ENCODE assay signal across 1 cellular context in genomic region chr13:28532226-28533048, GRCh38.
TF ChIP-seq lines count a peak whose summit lies in the region.

No MANE protein-coding gene starts in this region.

TF ChIP-seq in K562, 482 proteins besides CTCF, POLR2A, EP300 and RAD21 (continued from another document and continues in another):
- TF ChIP-seq E2F3 (CRISPR knock-in tag; IDR thresholded peaks at IDR 0.05) (no peak), KLF16 (IDR thresholded peaks at IDR 0.05) (peak; percentile 54; the same call in 1 of the 2 replicates), RCOR1 (IDR thresholded peaks at IDR 0.05; ENCODE audit: borderline replicate concordance in 1 of 2, low read depth in 2 of 2, low read length in 2 of 2) (no peak), RUNX1 (IDR thresholded peaks at IDR 0.05; ENCODE audit: low read depth) (no peak), ZFP36 (IDR thresholded peaks at IDR 0.05; ENCODE audit: low read depth, low read length, partially characterized antibody) (no peak), RFX1 (IDR thresholded peaks at IDR 0.05) (no peak), CBX8 (IDR thresholded peaks at IDR 0.05; ENCODE audit: borderline replicate concordance, extremely low read depth, low read depth, low read length, poor library complexity, severe bottlenecking) (no peak), MCM7 (IDR thresholded peaks at IDR 0.05) (no peak), NCOA6 (IDR thresholded peaks at IDR 0.05) (peak; percentile 50; the same call in 1 of the 2 replicates), BRD9 (IDR thresholded peaks at IDR 0.05; ENCODE audit: low read depth, partially characterized antibody) (no peak), POLR2H (tag; IDR thresholded peaks at IDR 0.05; ENCODE audit: low read depth) (no peak), HEY1 (CRISPR knock-in tag; IDR thresholded peaks at IDR 0.05; ENCODE audit: borderline replicate concordance) (no peak), MAFK (IDR thresholded peaks at IDR 0.05; ENCODE audit: low read length) (no peak), KLF10 (CRISPR knock-in tag; IDR thresholded peaks at IDR 0.05) (no peak), SNRNP70 (optimal IDR thresholded peaks at IDR 0.05; ENCODE audit: low read depth, low read length) (no peak), ZNF766 (CRISPR knock-in tag; conservative IDR thresholded peaks at IDR 0.05) (no peak), PKNOX1 (IDR thresholded peaks at IDR 0.05) (peak; percentile 64; the same call in 1 of the 2 replicates), ZKSCAN1 (IDR thresholded peaks at IDR 0.05; ENCODE audit: low read depth, low read length) (no peak), SAFB (IDR thresholded peaks at IDR 0.05; ENCODE audit: borderline replicate concordance, low read depth, low read length) (no peak), ZNF184 (CRISPR knock-in tag; IDR thresholded peaks at IDR 0.05) (no peak), BACH1 (tag; IDR thresholded peaks at IDR 0.05) (no peak), GATAD2B (IDR thresholded peaks at IDR 0.05; ENCODE audit: borderline replicate concordance) (0 out of 2 replicates have a peak, but pooled peaks have one; percentile 50), CSDE1 (IDR thresholded peaks at IDR 0.05) (no peak), ARID2 (IDR thresholded peaks at IDR 0.05) (no peak), GMEB1 (CRISPR knock-in tag; IDR thresholded peaks at IDR 0.05) (peak; percentile 70), CHD4 (IDR thresholded peaks at IDR 0.05; ENCODE audit: insufficient read depth, insufficient replicate concordance, low read depth, low read length, poor library complexity, severe bottlenecking) (no peak), ELF4 (CRISPR knock-in tag; IDR thresholded peaks at IDR 0.05) (no peak), SP1 (CRISPR knock-in tag; IDR thresholded peaks at IDR 0.05) (no peak), HIVEP1 (CRISPR knock-in tag; IDR thresholded peaks at IDR 0.05) (no peak), TFE3 (CRISPR knock-in tag; IDR thresholded peaks at IDR 0.05) (no peak), MAFG (tag; conservative IDR thresholded peaks at IDR 0.05) (no peak), ATF3 (IDR thresholded peaks at IDR 0.05) (no peak), ATF3 (CRISPR knock-in tag; conservative IDR thresholded peaks at IDR 0.05) (no peak), ZNF445 (CRISPR knock-in tag; IDR thresholded peaks at IDR 0.05; ENCODE audit: low read depth) (no peak), RBM22 (IDR thresholded peaks at IDR 0.05; ENCODE audit: low read depth, low read length, poor library complexity, severe bottlenecking) (no peak), ZNF77 (CRISPR knock-in tag; IDR thresholded peaks at IDR 0.05) (no peak), MEF2A (IDR thresholded peaks at IDR 0.05; ENCODE audit: control insufficient read depth, low read depth, low read length) (no peak), SFPQ (IDR thresholded peaks at IDR 0.05; ENCODE audit: low read depth, low read length) (no peak), TSHZ1 (CRISPR knock-in tag; IDR thresholded peaks at IDR 0.05) (no peak), MCM5 (IDR thresholded peaks at IDR 0.05; ENCODE audit: low read depth) (no peak), ZNF583 (CRISPR knock-in tag; IDR thresholded peaks at IDR 0.05) (no peak)
- TF ChIP-seq, protein P1, sequence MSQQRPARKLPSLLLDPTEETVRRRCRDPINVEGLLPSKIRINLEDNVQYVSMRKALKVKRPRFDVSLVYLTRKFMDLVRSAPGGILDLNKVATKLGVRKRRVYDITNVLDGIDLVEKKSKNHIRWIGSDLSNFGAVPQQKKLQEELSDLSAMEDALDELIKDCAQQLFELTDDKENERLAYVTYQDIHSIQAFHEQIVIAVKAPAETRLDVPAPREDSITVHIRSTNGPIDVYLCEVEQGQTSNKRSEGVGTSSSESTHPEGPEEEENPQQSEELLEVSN (IDR thresholded peaks at IDR 0.05; ENCODE audit: borderline replicate concordance in 1 of 2, extremely low read depth in 1 of 2, insufficient read depth in 1 of 2, insufficient read length in 1 of 2, low read depth in 1 of 2, low read length in 1 of 2, poor library complexity in 1 of 2, severe bottlenecking in 1 of 2) = peak; percentile 29 to 64
- TF ChIP-seq, protein P2, sequence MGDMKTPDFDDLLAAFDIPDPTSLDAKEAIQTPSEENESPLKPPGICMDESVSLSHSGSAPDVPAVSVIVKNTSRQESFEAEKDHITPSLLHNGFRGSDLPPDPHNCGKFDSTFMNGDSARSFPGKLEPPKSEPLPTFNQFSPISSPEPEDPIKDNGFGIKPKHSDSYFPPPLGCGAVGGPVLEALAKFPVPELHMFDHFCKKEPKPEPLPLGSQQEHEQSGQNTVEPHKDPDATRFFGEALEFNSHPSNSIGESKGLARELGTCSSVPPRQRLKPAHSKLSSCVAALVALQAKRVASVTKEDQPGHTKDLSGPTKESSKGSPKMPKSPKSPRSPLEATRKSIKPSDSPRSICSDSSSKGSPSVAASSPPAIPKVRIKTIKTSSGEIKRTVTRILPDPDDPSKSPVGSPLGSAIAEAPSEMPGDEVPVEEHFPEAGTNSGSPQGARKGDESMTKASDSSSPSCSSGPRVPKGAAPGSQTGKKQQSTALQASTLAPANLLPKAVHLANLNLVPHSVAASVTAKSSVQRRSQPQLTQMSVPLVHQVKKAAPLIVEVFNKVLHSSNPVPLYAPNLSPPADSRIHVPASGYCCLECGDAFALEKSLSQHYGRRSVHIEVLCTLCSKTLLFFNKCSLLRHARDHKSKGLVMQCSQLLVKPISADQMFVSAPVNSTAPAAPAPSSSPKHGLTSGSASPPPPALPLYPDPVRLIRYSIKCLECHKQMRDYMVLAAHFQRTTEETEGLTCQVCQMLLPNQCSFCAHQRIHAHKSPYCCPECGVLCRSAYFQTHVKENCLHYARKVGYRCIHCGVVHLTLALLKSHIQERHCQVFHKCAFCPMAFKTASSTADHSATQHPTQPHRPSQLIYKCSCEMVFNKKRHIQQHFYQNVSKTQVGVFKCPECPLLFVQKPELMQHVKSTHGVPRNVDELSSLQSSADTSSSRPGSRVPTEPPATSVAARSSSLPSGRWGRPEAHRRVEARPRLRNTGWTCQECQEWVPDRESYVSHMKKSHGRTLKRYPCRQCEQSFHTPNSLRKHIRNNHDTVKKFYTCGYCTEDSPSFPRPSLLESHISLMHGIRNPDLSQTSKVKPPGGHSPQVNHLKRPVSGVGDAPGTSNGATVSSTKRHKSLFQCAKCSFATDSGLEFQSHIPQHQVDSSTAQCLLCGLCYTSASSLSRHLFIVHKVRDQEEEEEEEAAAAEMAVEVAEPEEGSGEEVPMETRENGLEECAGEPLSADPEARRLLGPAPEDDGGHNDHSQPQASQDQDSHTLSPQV (IDR thresholded peaks at IDR 0.05) = peak; percentile 49; the same call in 1 of the 2 replicates
- TF ChIP-seq, protein P3, sequence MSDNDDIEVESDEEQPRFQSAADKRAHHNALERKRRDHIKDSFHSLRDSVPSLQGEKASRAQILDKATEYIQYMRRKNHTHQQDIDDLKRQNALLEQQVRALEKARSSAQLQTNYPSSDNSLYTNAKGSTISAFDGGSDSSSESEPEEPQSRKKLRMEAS (CRISPR knock-in tag; IDR thresholded peaks at IDR 0.05) = peak; percentile 37; the same call in 1 of the 2 replicates
- TF ChIP-seq, protein P4, sequence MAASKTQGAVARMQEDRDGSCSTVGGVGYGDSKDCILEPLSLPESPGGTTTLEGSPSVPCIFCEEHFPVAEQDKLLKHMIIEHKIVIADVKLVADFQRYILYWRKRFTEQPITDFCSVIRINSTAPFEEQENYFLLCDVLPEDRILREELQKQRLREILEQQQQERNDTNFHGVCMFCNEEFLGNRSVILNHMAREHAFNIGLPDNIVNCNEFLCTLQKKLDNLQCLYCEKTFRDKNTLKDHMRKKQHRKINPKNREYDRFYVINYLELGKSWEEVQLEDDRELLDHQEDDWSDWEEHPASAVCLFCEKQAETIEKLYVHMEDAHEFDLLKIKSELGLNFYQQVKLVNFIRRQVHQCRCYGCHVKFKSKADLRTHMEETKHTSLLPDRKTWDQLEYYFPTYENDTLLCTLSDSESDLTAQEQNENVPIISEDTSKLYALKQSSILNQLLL (CRISPR knock-in tag; IDR thresholded peaks at IDR 0.05; ENCODE audit: borderline replicate concordance) = no peak
- TF ChIP-seq, protein P5, sequence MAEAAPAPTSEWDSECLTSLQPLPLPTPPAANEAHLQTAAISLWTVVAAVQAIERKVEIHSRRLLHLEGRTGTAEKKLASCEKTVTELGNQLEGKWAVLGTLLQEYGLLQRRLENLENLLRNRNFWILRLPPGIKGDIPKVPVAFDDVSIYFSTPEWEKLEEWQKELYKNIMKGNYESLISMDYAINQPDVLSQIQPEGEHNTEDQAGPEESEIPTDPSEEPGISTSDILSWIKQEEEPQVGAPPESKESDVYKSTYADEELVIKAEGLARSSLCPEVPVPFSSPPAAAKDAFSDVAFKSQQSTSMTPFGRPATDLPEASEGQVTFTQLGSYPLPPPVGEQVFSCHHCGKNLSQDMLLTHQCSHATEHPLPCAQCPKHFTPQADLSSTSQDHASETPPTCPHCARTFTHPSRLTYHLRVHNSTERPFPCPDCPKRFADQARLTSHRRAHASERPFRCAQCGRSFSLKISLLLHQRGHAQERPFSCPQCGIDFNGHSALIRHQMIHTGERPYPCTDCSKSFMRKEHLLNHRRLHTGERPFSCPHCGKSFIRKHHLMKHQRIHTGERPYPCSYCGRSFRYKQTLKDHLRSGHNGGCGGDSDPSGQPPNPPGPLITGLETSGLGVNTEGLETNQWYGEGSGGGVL (CRISPR knock-in tag; IDR thresholded peaks at IDR 0.05) = no peak
